Comparison of ENCODE assay signal across 9 cellular contexts in genomic region chr17:78645421-78646295, GRCh38.
A peak's percentile ranks its signal among the peaks of the same experiment; 100 is the strongest.
DNase-seq lines count a peak whose midpoint lies in the region; ATAC-seq and TF ChIP-seq lines count a peak whose summit lies in the region.
"Had no signal": no experiment of that assay in that cellular context is flagged by ENCODE, and none has a peak within 500 bp of the region (broad histone marks: within the 10 kb centered on the region; RNA-seq: fewer than 3 reads in every experiment).

No MANE protein-coding gene starts in this region.

- no peak overlapping the region for H3K27ac ChIP-seq in CD8-positive, alpha-beta T cell (ENCODE audit: low read depth, low read length)
- H3K27ac ChIP-seq in psoas muscle (peak overlapping the region; percentile 47), smooth muscle cell (ENCODE audit: low read depth) (no peak overlapping the region)
- H3K27ac ChIP-seq: uterus had no signal

- WGBS in psoas muscle, 3 donors, result 64 to 75% (median 68%) methylated on average over 30 of the region's 30 CpGs
- 88% methylated on average over 30 of the region's 30 CpGs for WGBS in smooth muscle cell (ENCODE audit: low lambda C conversion rate)

- CTCF ChIA-PET in CD8-positive, alpha-beta T cell (lab: Charles Lee), result interaction anchor here (1.1 kb wide), 1 partner anchor 200 kb away, joined by 3 read pairs; no protein-coding TSS in a partner anchor

- H3K4me3 Mint-ChIP-seq in CD8-positive, alpha-beta T cell, result peak overlapping the region; percentile 64
- H3K4me3 Mint-ChIP-seq in activated CD4-positive, alpha-beta T cell treated with anti-CD3 and anti-CD28 coated beads, Interleukin-2, amount 10 ng/mL, durations not matched to agents 24 days and 14 days, result peak overlapping the region; percentile 77
- no peak overlapping the region for H3K4me3 Mint-ChIP-seq in type B pancreatic cell

- POLR2A ChIA-PET in CD8-positive, alpha-beta T cell (lab: Charles Lee), result interaction anchor here (0.6 kb wide), 1 partner anchor 46 kb away, joined by 3 read pairs; no protein-coding TSS in a partner anchor

- H3K9me3 Mint-ChIP-seq in CD8-positive, alpha-beta T cell, result no peaks in the 10 kb centered on the region
- peaks cover 15% of the 10 kb centered on the region for H3K9me3 Mint-ChIP-seq in activated CD4-positive, alpha-beta T cell treated with anti-CD3 and anti-CD28 coated beads, Interleukin-2, amount 10 ng/mL, durations not matched to agents 24 days and 14 days
- H3K9me3 Mint-ChIP-seq in type B pancreatic cell, result no peaks in the 10 kb centered on the region

- H3K4me1 ChIP-seq in CD8-positive, alpha-beta T cell (ENCODE audit: insufficient read depth, low read length), result no peaks in the 10 kb centered on the region
- H3K4me1 ChIP-seq in psoas muscle (no peaks in the 10 kb centered on the region), smooth muscle cell (ENCODE audit: low read depth) (no peaks in the 10 kb centered on the region)
- H3K4me1 ChIP-seq: uterus had no signal

- no peaks in the 10 kb centered on the region for H3K9me3 ChIP-seq in CD8-positive, alpha-beta T cell (ENCODE audit: low read length)
- H3K9me3 ChIP-seq in psoas muscle (no peaks in the 10 kb centered on the region), smooth muscle cell (replicated peaks; ENCODE audit: low read depth) (no peaks in the 10 kb centered on the region)
- H3K9me3 ChIP-seq: uterus had no signal

- no peak overlapping the region for H3K27ac Mint-ChIP-seq in CD8-positive, alpha-beta T cell
- peak overlapping the region; percentile 90 for H3K27ac Mint-ChIP-seq in activated CD4-positive, alpha-beta T cell treated with anti-CD3 and anti-CD28 coated beads, Interleukin-2, amount 10 ng/mL, durations not matched to agents 24 days and 14 days
- no peak overlapping the region for H3K27ac Mint-ChIP-seq in type B pancreatic cell

- TF ChIP-seq CTCF in CD8-positive, alpha-beta T cell (IDR thresholded peaks at IDR 0.05), result no peak
- TF ChIP-seq CTCF in psoas muscle (IDR thresholded peaks at IDR 0.05), result no peak
- TF ChIP-seq CTCF in type B pancreatic cell (conservative IDR thresholded peaks at IDR 0.05), result no peak
- no peak for TF ChIP-seq CTCF in smooth muscle cell (IDR thresholded peaks at IDR 0.05; ENCODE audit: borderline replicate concordance, insufficient read depth, poor library complexity, severe bottlenecking)

- H3K27me3 Mint-ChIP-seq in CD8-positive, alpha-beta T cell (ENCODE audit: low read depth), result peaks cover 5% of the 10 kb centered on the region
- no peaks in the 10 kb centered on the region for H3K27me3 Mint-ChIP-seq in activated CD4-positive, alpha-beta T cell treated with anti-CD3 and anti-CD28 coated beads, Interleukin-2, amount 10 ng/mL, durations not matched to agents 24 days and 14 days
- peaks cover 17% of the 10 kb centered on the region for H3K27me3 Mint-ChIP-seq in type B pancreatic cell

- no peaks in the 10 kb centered on the region for H3F3A ChIP-seq in smooth muscle cell (ENCODE audit: low read depth)

- intact Hi-C loops in CD8-positive, alpha-beta T cell (cut with DNase I, micrococcal nuclease), result no loop called here
- intact Hi-C loops in activated CD4-positive, alpha-beta T cell treated with anti-CD3 and anti-CD28 coated beads, Interleukin-2, amount 10 ng/mL, durations not matched to agents 24 days and 14 days (cut with micrococcal nuclease), result no loop called here
- intact Hi-C loops in psoas muscle (cut with DNase I), result no loop called here

- H2AFZ ChIP-seq in smooth muscle cell (ENCODE audit: low read depth), result no peak overlapping the region

- H3K36me3 Mint-ChIP-seq in CD8-positive, alpha-beta T cell, result no peaks in the 10 kb centered on the region
- H3K36me3 Mint-ChIP-seq in activated CD4-positive, alpha-beta T cell treated with anti-CD3 and anti-CD28 coated beads, Interleukin-2, amount 10 ng/mL, durations not matched to agents 24 days and 14 days (ENCODE audit: low read depth), result peaks cover 20% of the 10 kb centered on the region
- H3K36me3 Mint-ChIP-seq in type B pancreatic cell, result no peaks in the 10 kb centered on the region

- no peak overlapping the region for H3K9ac ChIP-seq in smooth muscle cell (ENCODE audit: low read depth)

- ATAC-seq in CD8-positive, alpha-beta T cell, result peak; percentile 77
- ATAC-seq in HG03442 (IDR thresholded peaks at IDR 0.05; ENCODE audit: unreplicated experiment) (peak; percentile 64), esophagus mucosa (peak; percentile 69), psoas muscle (peak; percentile 32 to 60 (median 56))

- no peak overlapping the region for H3K4me2 ChIP-seq in smooth muscle cell

- H3K4me1 Mint-ChIP-seq in CD8-positive, alpha-beta T cell (ENCODE audit: low read depth), result peaks cover 11% of the 10 kb centered on the region
- peaks cover 13% of the 10 kb centered on the region for H3K4me1 Mint-ChIP-seq in activated CD4-positive, alpha-beta T cell treated with anti-CD3 and anti-CD28 coated beads, Interleukin-2, amount 10 ng/mL, durations not matched to agents 24 days and 14 days
- no peaks in the 10 kb centered on the region for H3K4me1 Mint-ChIP-seq in type B pancreatic cell (ENCODE audit: unreplicated experiment)

- H3K36me3 ChIP-seq in CD8-positive, alpha-beta T cell (ENCODE audit: insufficient read depth, low read length), result no peaks in the 10 kb centered on the region
- no peaks in the 10 kb centered on the region for H3K36me3 ChIP-seq in psoas muscle (ENCODE audit: insufficient read depth in 1 of 2, low read depth in 1 of 2)
- H3K36me3 ChIP-seq in smooth muscle cell (ENCODE audit: low read depth), result no peaks in the 10 kb centered on the region
- H3K36me3 ChIP-seq: uterus had no signal

- no peak overlapping the region for H3K4me3 ChIP-seq in CD8-positive, alpha-beta T cell (ENCODE audit: low read depth, low read length)
- H3K4me3 ChIP-seq in psoas muscle (no peak overlapping the region), smooth muscle cell (no peak overlapping the region)
- H3K4me3 ChIP-seq: uterus had no signal

- peak in 5 of 7 experiments; percentile 10 to 52 (median 47) for DNase-seq in CD8-positive, alpha-beta T cell
- DNase-seq in activated CD4-positive, alpha-beta T cell treated with anti-CD3 and anti-CD28 coated beads, Interleukin-2, amount 10 ng/mL, durations not matched to agents 24 days and 14 days, result peak; percentile 92
- DNase-seq in psoas muscle, result peak; percentile 72 to 81
- no peak for DNase-seq in type B pancreatic cell (ENCODE audit: extremely low spot score, unreplicated experiment)
- DNase-seq in HT-29 (ENCODE audit: low spot score), result no peak
- DNase-seq in smooth muscle cell (lab: John Stamatoyannopoulos, UW; ENCODE audit: unreplicated experiment), result no peak

- H3K27me3 ChIP-seq in CD8-positive, alpha-beta T cell (ENCODE audit: insufficient read depth, low read length), result no peaks in the 10 kb centered on the region
- peaks cover 0 to 4% (median 0%) of the 10 kb centered on the region in 3 donors for H3K27me3 ChIP-seq in psoas muscle (ENCODE audit: insufficient read depth in 3 of 3, low read length in 2 of 3)
- H3K27me3 ChIP-seq in smooth muscle cell (ENCODE audit: low read depth), result no peaks in the 10 kb centered on the region
- H3K27me3 ChIP-seq: uterus had no signal

- no peaks in the 10 kb centered on the region for H3K79me2 ChIP-seq in smooth muscle cell (ENCODE audit: low read depth)

- no peaks in the 10 kb centered on the region for H4K20me1 ChIP-seq in smooth muscle cell (ENCODE audit: low read depth)

Comparison
In these comparisons a context has a peak if more than half of its experiments do, and no peak if none do; other contexts are left out.
1. DNase-seq: peak in CD8-positive, alpha-beta T cell (5 of 7), activated CD4-positive, alpha-beta T cell treated with anti-CD3 and anti-CD28 coated beads, Interleukin-2, amount 10 ng/mL, durations not matched to agents 24 days and 14 days (single experiment) and psoas muscle (2 of 2); none in type B pancreatic cell (single experiment), HT-29 (single experiment) and smooth muscle cell (single experiment).
2. Peak in every context shown above with its lines, with median percentiles within 50 percentile points of each other: ATAC-seq.